In the genomic region with DNA sequence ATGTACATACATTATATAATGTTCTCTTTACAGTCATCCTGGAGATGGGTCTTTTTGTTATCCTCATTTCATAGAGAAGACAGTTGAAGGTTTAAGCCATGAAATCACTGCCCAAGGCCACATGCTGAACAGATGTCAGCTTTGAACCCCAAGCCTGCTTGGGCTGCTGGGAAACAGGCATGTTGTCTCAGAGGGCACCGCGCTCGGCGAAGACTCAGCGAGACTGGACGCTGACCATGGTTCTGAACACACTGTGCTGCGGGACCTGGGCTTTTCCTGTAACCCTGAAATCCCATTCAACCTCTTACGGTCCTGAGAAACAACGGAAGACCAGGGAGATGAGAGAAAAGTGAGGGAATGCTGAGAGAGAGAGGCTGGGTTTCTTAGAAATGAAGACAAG, we compare ENCODE assay signal across 10 cellular contexts. TPM values are rescaled to one million over a fixed set of nuclear protein-coding genes. Genes with fewer than 3 reads are reported as not detected.
A peak's percentile ranks its signal among the peaks of the same experiment; 100 is the strongest.
DNase-seq lines count a peak whose midpoint lies in the region; ATAC-seq and TF ChIP-seq lines count a peak whose summit lies in the region.
"Had no signal": no experiment of that assay in that cellular context is flagged by ENCODE, and none has a peak within 500 bp of the region (broad histone marks: within the 10 kb centered on the region; RNA-seq: fewer than 3 reads in every experiment).

No MANE protein-coding gene starts in this region.

- DNase-seq in activated T-cell treated with anti-CD3 and anti-CD28 coated beads for 1 hour (ENCODE audit: low read depth): peak; percentile 23
- no peak for DNase-seq in activated T-cell treated with anti-CD3 and anti-CD28 coated beads, Interleukin-2, amount 50 U/mL, for 24 hours
- DNase-seq in activated CD4-positive, alpha-beta T cell treated with anti-CD3 and anti-CD28 coated beads, Interleukin-2, amount 50 U/mL, for 1 hour: peak; percentile 44
- peak; percentile 22 for DNase-seq in glomerular endothelial cell (ENCODE audit: extremely low read depth, low read depth, low spot score)
- DNase-seq in stimulated activated CD4-positive, alpha-beta T cell treated with anti-CD3 and anti-CD28 coated beads, Interleukin-4, amount 100 ng/mL, for 1 hour: peak; percentile 36
- DNase-seq in caudate nucleus (lab: John Stamatoyannopoulos, UW): no peak
- DNase-seq in suprapubic skin (ENCODE audit: low spot score in 2 of 2): no peak
- DNase-seq: activated B cell treated with CpG ODN at 0.5 μM for 24 hours had no signal

- H3K4me3 ChIP-seq in suprapubic skin: no peak overlapping the region

- H3K4me3 Mint-ChIP-seq in activated T-cell treated with anti-CD3 and anti-CD28 coated beads, Interleukin-2, amount 50 U/mL, for 24 hours: no peak overlapping the region
- H3K4me3 Mint-ChIP-seq: activated B cell treated with CpG ODN at 0.5 μM for 24 hours, B cell had no signal

- H3K27ac Mint-ChIP-seq in activated T-cell treated with anti-CD3 and anti-CD28 coated beads, Interleukin-2, amount 50 U/mL, for 24 hours: no peak overlapping the region
- H3K27ac Mint-ChIP-seq: activated B cell treated with CpG ODN at 0.5 μM for 24 hours, B cell had no signal

- TF ChIP-seq CTCF in suprapubic skin (IDR thresholded peaks at IDR 0.05): no peak

- H3K4me1 Mint-ChIP-seq in activated T-cell treated with anti-CD3 and anti-CD28 coated beads, Interleukin-2, amount 50 U/mL, for 24 hours (ENCODE audit: low read depth): peaks cover 16% of the 10 kb centered on the region

- peaks cover 15% of the 10 kb centered on the region for H3K4me1 ChIP-seq in suprapubic skin

- H3K27me3 ChIP-seq in suprapubic skin: peaks cover 41% of the 10 kb centered on the region

- no peaks in the 10 kb centered on the region for H3K9me3 ChIP-seq in suprapubic skin

- TF ChIP-seq POLR2A in suprapubic skin (IDR thresholded peaks at IDR 0.05): no peak

- no peak for ATAC-seq in HG03565 (IDR thresholded peaks at IDR 0.05; ENCODE audit: unreplicated experiment)

- TF ChIP-seq EP300 in suprapubic skin (IDR thresholded peaks at IDR 0.05): no peak

- no peaks in the 10 kb centered on the region for H3K36me3 ChIP-seq in suprapubic skin

- H3K36me3 Mint-ChIP-seq in activated T-cell treated with anti-CD3 and anti-CD28 coated beads, Interleukin-2, amount 50 U/mL, for 24 hours (ENCODE audit: low read depth): no peaks in the 10 kb centered on the region

- WGBS in suprapubic skin: 10% methylated on average over 9 of the region's 9 CpGs

- H3K27me3 Mint-ChIP-seq in activated T-cell treated with anti-CD3 and anti-CD28 coated beads, Interleukin-2, amount 50 U/mL, for 24 hours: peaks cover 6% of the 10 kb centered on the region

- H3K27ac ChIP-seq in caudate nucleus (ENCODE audit: low read depth, low read length): no peak overlapping the region
- H3K27ac ChIP-seq in suprapubic skin: no peak overlapping the region

- no peaks in the 10 kb centered on the region for H3K9me3 Mint-ChIP-seq in activated T-cell treated with anti-CD3 and anti-CD28 coated beads, Interleukin-2, amount 50 U/mL, for 24 hours
- H3K9me3 Mint-ChIP-seq: activated B cell treated with CpG ODN at 0.5 μM for 24 hours had no signal

RNA-seq across cellular contexts. Expression of a gene that starts 27.3 kb away (rescaled TPM):
- total RNA-seq in glomerular endothelial cell: 13.3 and 24.3 TPM in 2 replicates
- total RNA-seq in suprapubic skin: 10 to 100 TPM; 10.9 to 18.3 (median 12.8) TPM

RNA-seq across cellular contexts. Expression of a gene that starts 31.5 kb away (rescaled TPM):
- 19.8 and 29.1 TPM in 2 replicates for total RNA-seq in glomerular endothelial cell
- total RNA-seq in suprapubic skin: 10 to 100 TPM; 21.6 to 29.6 (median 27.5) TPM

RNA-seq across cellular contexts. Expression of a gene that starts 45.1 kb away (rescaled TPM):
- total RNA-seq in glomerular endothelial cell (not detected in 2 replicates), suprapubic skin (1 to 10 TPM in 3 of 4 donors, under 1 TPM in 1; 0.42 to 3.0 (median 1.8) TPM)

RNA-seq across cellular contexts. Expression of a gene that starts 50.5 kb away (rescaled TPM):
- total RNA-seq in glomerular endothelial cell (22.5 and 35.5 TPM in 2 replicates), suprapubic skin (10 to 100 TPM; 21.1 to 33.2 (median 24.9) TPM)

RNA-seq across cellular contexts. Expression of a gene that starts 55.4 kb away (rescaled TPM):
- total RNA-seq in glomerular endothelial cell (not detected in 2 replicates), suprapubic skin (10 to 100 TPM; 12.4 to 29.4 (median 15.6) TPM)
- total RNA-seq: activated B cell treated with CpG ODN at 0.5 μM for 24 hours had no signal

Comparison
In these comparisons a context has a peak if more than half of its experiments do, and no peak if none do; other contexts are left out.
1. DNase-seq: peak in activated T-cell treated with anti-CD3 and anti-CD28 coated beads for 1 hour (single experiment), activated CD4-positive, alpha-beta T cell treated with anti-CD3 and anti-CD28 coated beads, Interleukin-2, amount 50 U/mL, for 1 hour (single experiment), glomerular endothelial cell (single experiment) and stimulated activated CD4-positive, alpha-beta T cell treated with anti-CD3 and anti-CD28 coated beads, Interleukin-4, amount 100 ng/mL, for 1 hour (single experiment); none in activated T-cell treated with anti-CD3 and anti-CD28 coated beads, Interleukin-2, amount 50 U/mL, for 24 hours (single experiment), caudate nucleus (0 of 61) and suprapubic skin (0 of 2).